ENCODE assay signal across 30 cellular contexts in genomic region chr12:58576965-58577364, GRCh38.
"Had no signal": no experiment of that assay in that cellular context is flagged by ENCODE, and none has a peak within 500 bp of the region (broad histone marks: within the 10 kb centered on the region; RNA-seq: fewer than 3 reads in every experiment).

No MANE protein-coding gene starts in this region.

- H3K27ac Mint-ChIP-seq: activated CD4-positive, alpha-beta memory T cell treated with anti-CD3 and anti-CD28 coated beads for 36 hours; activated CD4-positive, alpha-beta T cell treated with anti-CD3 and anti-CD28 coated beads for 36 hours; activated CD4-positive, alpha-beta T cell treated with anti-CD3 and anti-CD28 coated beads, Interleukin-2, amount 10 ng/mL, durations not matched to agents 24 days and 14 days; activated CD8-positive, alpha-beta memory T cell treated with anti-CD3 and anti-CD28 coated beads, Interleukin-2, amount 10 ng/mL, durations not matched to agents 7 days and 5 days; activated CD8-positive, alpha-beta T cell treated with anti-CD3 and anti-CD28 coated beads, Interleukin-2, amount 10 ng/mL, durations not matched to agents 7 days and 5 days; activated naive CD4-positive, alpha-beta T cell treated with anti-CD3 and anti-CD28 coated beads for 36 hours; activated naive CD4-positive, alpha-beta T cell treated with anti-CD3 and anti-CD28 coated beads, Interleukin-2, amount 50 U/mL, for 24 hours; activated naive CD8-positive, alpha-beta T cell treated with anti-CD3 and anti-CD28 coated beads for 36 hours; activated naive CD8-positive, alpha-beta T cell treated with anti-CD3 and anti-CD28 coated beads, Interleukin-2, amount 50 U/mL, for 24 hours; activated T-helper 1 cell treated with anti-CD3 and anti-CD28 coated beads, Interleukin-12 subunit alpha, Interleukin-12 subunit beta, Interleukin-2, Interleukin-4 antibody, amounts not matched to agents 30 ng/mL and 10 ng/mL and 1 ng/mL, durations not matched to agents 14 hours and 24 hours and 36 hours; activated T-helper 2 cell treated with anti-CD3 and anti-CD28 coated beads, Interferon-gamma antibody, Interleukin-2, Interleukin-4, amounts not matched to agents 10 μg/mL and 5 μg/mL and 100 μg/mL, durations not matched to agents 14 hours and 24 hours and 36 hours; effector memory CD8-positive, alpha-beta T cell had no signal

- H3K4me3 ChIP-seq: adrenal gland, body of pancreas, esophagus squamous epithelium had no signal

- ATAC-seq: activated CD4-positive, alpha-beta T cell treated with anti-CD3 and anti-CD28 coated beads for 36 hours; activated CD8-positive, alpha-beta memory T cell treated with anti-CD3 and anti-CD28 coated beads, Interleukin-2, amount 10 ng/mL, durations not matched to agents 7 days and 5 days; activated CD8-positive, alpha-beta T cell treated with anti-CD3 and anti-CD28 coated beads, Interleukin-2, amount 10 ng/mL, durations not matched to agents 7 days and 5 days; activated naive CD8-positive, alpha-beta T cell treated with anti-CD3 and anti-CD28 coated beads, Interleukin-2, amount 50 U/mL, for 24 hours; body of pancreas; effector memory CD8-positive, alpha-beta T cell had no signal

- H3K9me3 ChIP-seq: adrenal gland, body of pancreas, esophagus squamous epithelium had no signal

- H3K36me3 Mint-ChIP-seq: activated CD4-positive, alpha-beta memory T cell treated with anti-CD3 and anti-CD28 coated beads for 36 hours; activated naive CD4-positive, alpha-beta T cell treated with anti-CD3 and anti-CD28 coated beads, Interleukin-2, amount 50 U/mL, for 24 hours; activated naive CD8-positive, alpha-beta T cell treated with anti-CD3 and anti-CD28 coated beads for 36 hours had no signal

- H3K27ac ChIP-seq: adrenal gland, body of pancreas had no signal

- H3K4me1 Mint-ChIP-seq: activated CD4-positive, alpha-beta T cell treated with anti-CD3 and anti-CD28 coated beads for 36 hours; activated CD4-positive, alpha-beta T cell treated with anti-CD3 and anti-CD28 coated beads, Interleukin-2, amount 10 ng/mL, durations not matched to agents 24 days and 14 days; activated CD8-positive, alpha-beta memory T cell treated with anti-CD3 and anti-CD28 coated beads, Interleukin-2, amount 10 ng/mL, durations not matched to agents 7 days and 5 days; activated naive CD4-positive, alpha-beta T cell treated with anti-CD3 and anti-CD28 coated beads, Interleukin-2, amount 50 U/mL, for 24 hours; activated naive CD8-positive, alpha-beta T cell treated with anti-CD3 and anti-CD28 coated beads for 36 hours; activated naive CD8-positive, alpha-beta T cell treated with anti-CD3 and anti-CD28 coated beads, Interleukin-2, amount 50 U/mL, for 24 hours had no signal

- H3K36me3 ChIP-seq: adrenal gland, esophagus squamous epithelium had no signal

- H3K4me3 Mint-ChIP-seq: activated CD4-positive, alpha-beta memory T cell treated with anti-CD3 and anti-CD28 coated beads for 36 hours; activated CD4-positive, alpha-beta T cell treated with anti-CD3 and anti-CD28 coated beads for 36 hours; activated CD4-positive, alpha-beta T cell treated with anti-CD3 and anti-CD28 coated beads, Interleukin-2, amount 10 ng/mL, durations not matched to agents 24 days and 14 days; activated CD8-positive, alpha-beta memory T cell treated with anti-CD3 and anti-CD28 coated beads, Interleukin-2, amount 10 ng/mL, durations not matched to agents 7 days and 5 days; activated CD8-positive, alpha-beta T cell treated with anti-CD3 and anti-CD28 coated beads, Interleukin-2, amount 10 ng/mL, durations not matched to agents 7 days and 5 days; activated naive CD4-positive, alpha-beta T cell treated with anti-CD3 and anti-CD28 coated beads for 36 hours; activated naive CD4-positive, alpha-beta T cell treated with anti-CD3 and anti-CD28 coated beads, Interleukin-2, amount 50 U/mL, for 24 hours; activated naive CD8-positive, alpha-beta T cell treated with anti-CD3 and anti-CD28 coated beads for 36 hours; activated naive CD8-positive, alpha-beta T cell treated with anti-CD3 and anti-CD28 coated beads, Interleukin-2, amount 50 U/mL, for 24 hours; activated T-helper 1 cell treated with anti-CD3 and anti-CD28 coated beads, Interleukin-12 subunit alpha, Interleukin-12 subunit beta, Interleukin-2, Interleukin-4 antibody, amounts not matched to agents 30 ng/mL and 10 ng/mL and 1 ng/mL, durations not matched to agents 14 hours and 24 hours and 36 hours; effector memory CD8-positive, alpha-beta T cell had no signal

- DNase-seq: activated CD4-positive, alpha-beta memory T cell treated with anti-CD3 and anti-CD28 coated beads for 36 hours; activated CD4-positive, alpha-beta T cell treated with anti-CD3 and anti-CD28 coated beads for 36 hours; activated CD4-positive, alpha-beta T cell treated with anti-CD3 and anti-CD28 coated beads, Interleukin-2, amount 10 ng/mL, durations not matched to agents 24 days and 14 days; activated CD4-positive, CD25-positive, alpha-beta regulatory T cell; activated CD4-positive, CD25-positive, alpha-beta regulatory T cell treated with anti-CD3 and anti-CD28 coated beads, Interleukin-2, amount 50 U/mL, for 72 hours; activated CD8-positive, alpha-beta memory T cell treated with anti-CD3 and anti-CD28 coated beads, Interleukin-2, amount 10 ng/mL, durations not matched to agents 7 days and 5 days; activated CD8-positive, alpha-beta memory T cell treated with anti-CD3 and anti-CD28 coated beads, Interleukin-2, amount 50 U/mL, for 4 hours; activated CD8-positive, alpha-beta T cell treated with anti-CD3 and anti-CD28 coated beads, Interleukin-2, amount 10 ng/mL, durations not matched to agents 7 days and 5 days; activated effector memory CD4-positive, alpha-beta T cell treated with anti-CD3 and anti-CD28 coated beads, Interleukin-2, amount 50 U/mL, for 16 hours; activated naive CD4-positive, alpha-beta T cell treated with anti-CD3 and anti-CD28 coated beads for 36 hours; activated naive CD8-positive, alpha-beta T cell treated with anti-CD3 and anti-CD28 coated beads for 36 hours; activated naive CD8-positive, alpha-beta T cell treated with anti-CD3 and anti-CD28 coated beads, Interleukin-2, amount 50 U/mL, for 24 hours; activated T-cell treated with anti-CD3 and anti-CD28 coated beads, Interleukin-2, amount 50 U/mL, for 1 hour; activated T-cell treated with anti-CD3 and anti-CD28 coated beads, Interleukin-2, amount 50 U/mL, for 48 hours; adrenal gland; amygdala; aorta; body of pancreas; caudate nucleus; cortex of kidney; dermis blood vessel endothelial cell; effector CD4-positive, alpha-beta T cell; effector memory CD8-positive, alpha-beta T cell; erythroblast; esophagus squamous epithelium; foreskin melanocyte; T-helper 2 cell had no signal

- H3K9me3 Mint-ChIP-seq: activated CD4-positive, alpha-beta memory T cell treated with anti-CD3 and anti-CD28 coated beads for 36 hours; activated CD4-positive, alpha-beta T cell treated with anti-CD3 and anti-CD28 coated beads, Interleukin-2, amount 10 ng/mL, durations not matched to agents 24 days and 14 days; activated naive CD4-positive, alpha-beta T cell treated with anti-CD3 and anti-CD28 coated beads for 36 hours; activated naive CD4-positive, alpha-beta T cell treated with anti-CD3 and anti-CD28 coated beads, Interleukin-2, amount 50 U/mL, for 24 hours; activated naive CD8-positive, alpha-beta T cell treated with anti-CD3 and anti-CD28 coated beads, Interleukin-2, amount 50 U/mL, for 24 hours; activated T-helper 1 cell treated with anti-CD3 and anti-CD28 coated beads, Interleukin-12 subunit alpha, Interleukin-12 subunit beta, Interleukin-2, Interleukin-4 antibody, amounts not matched to agents 30 ng/mL and 10 ng/mL and 1 ng/mL, durations not matched to agents 14 hours and 24 hours and 36 hours; activated T-helper 2 cell treated with anti-CD3 and anti-CD28 coated beads, Interferon-gamma antibody, Interleukin-2, Interleukin-4, amounts not matched to agents 10 μg/mL and 5 μg/mL and 100 μg/mL, durations not matched to agents 14 hours and 24 hours and 36 hours had no signal

- H3K27me3 ChIP-seq: adrenal gland, body of pancreas, esophagus squamous epithelium had no signal

- H3K27me3 Mint-ChIP-seq: activated CD4-positive, alpha-beta memory T cell treated with anti-CD3 and anti-CD28 coated beads for 36 hours; activated CD4-positive, alpha-beta T cell treated with anti-CD3 and anti-CD28 coated beads, Interleukin-2, amount 10 ng/mL, durations not matched to agents 24 days and 14 days; activated CD8-positive, alpha-beta memory T cell treated with anti-CD3 and anti-CD28 coated beads, Interleukin-2, amount 10 ng/mL, durations not matched to agents 7 days and 5 days; activated naive CD4-positive, alpha-beta T cell treated with anti-CD3 and anti-CD28 coated beads, Interleukin-2, amount 50 U/mL, for 24 hours; activated naive CD8-positive, alpha-beta T cell treated with anti-CD3 and anti-CD28 coated beads for 36 hours; activated naive CD8-positive, alpha-beta T cell treated with anti-CD3 and anti-CD28 coated beads, Interleukin-2, amount 50 U/mL, for 24 hours; effector memory CD8-positive, alpha-beta T cell had no signal

- H3K4me1 ChIP-seq: adrenal gland, body of pancreas had no signal
